ENCODE assay signal across 1 cellular context in the genomic region with DNA sequence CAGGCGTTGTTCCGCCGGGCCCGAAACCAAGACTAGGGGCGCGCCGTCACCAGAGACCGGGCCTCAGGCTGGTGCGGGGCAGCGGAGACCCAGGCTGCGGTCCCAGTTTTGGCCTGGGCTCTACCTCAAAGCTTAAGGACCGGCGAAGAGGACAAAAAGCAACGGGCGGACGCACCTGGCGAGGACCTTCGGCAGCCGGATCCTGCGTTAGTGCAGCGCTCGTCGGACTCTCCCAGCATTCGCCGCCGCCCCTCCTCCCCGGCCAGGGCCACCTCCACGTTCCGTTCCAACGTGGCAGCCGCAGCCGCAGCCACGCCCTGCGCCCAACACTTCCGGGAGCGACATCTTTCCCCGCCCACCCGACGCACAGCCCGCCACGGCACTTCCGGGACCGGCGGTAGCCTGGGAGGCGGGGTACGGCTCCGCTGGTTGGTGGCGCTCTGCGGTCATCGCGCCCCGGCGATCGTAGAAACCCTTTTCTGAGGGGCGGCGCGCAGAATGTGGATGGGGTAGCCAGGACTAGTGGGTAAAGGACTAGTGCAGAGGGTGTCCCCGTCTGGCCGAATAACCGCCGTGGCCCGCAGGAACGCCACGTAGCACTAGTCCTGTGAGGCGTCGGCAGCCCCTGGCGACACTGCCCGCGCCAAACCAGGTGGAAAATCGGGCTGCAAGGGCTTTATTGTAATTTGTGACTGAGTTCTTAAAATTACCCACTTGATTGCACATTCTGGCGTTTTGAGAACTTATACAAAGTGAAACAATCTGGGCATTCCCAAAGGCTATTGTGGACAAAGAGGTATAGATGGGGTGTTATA.
A peak's percentile ranks its signal among the peaks of the same experiment; 100 is the strongest.
TF ChIP-seq lines count a peak whose summit lies in the region.

A gene with protein sequence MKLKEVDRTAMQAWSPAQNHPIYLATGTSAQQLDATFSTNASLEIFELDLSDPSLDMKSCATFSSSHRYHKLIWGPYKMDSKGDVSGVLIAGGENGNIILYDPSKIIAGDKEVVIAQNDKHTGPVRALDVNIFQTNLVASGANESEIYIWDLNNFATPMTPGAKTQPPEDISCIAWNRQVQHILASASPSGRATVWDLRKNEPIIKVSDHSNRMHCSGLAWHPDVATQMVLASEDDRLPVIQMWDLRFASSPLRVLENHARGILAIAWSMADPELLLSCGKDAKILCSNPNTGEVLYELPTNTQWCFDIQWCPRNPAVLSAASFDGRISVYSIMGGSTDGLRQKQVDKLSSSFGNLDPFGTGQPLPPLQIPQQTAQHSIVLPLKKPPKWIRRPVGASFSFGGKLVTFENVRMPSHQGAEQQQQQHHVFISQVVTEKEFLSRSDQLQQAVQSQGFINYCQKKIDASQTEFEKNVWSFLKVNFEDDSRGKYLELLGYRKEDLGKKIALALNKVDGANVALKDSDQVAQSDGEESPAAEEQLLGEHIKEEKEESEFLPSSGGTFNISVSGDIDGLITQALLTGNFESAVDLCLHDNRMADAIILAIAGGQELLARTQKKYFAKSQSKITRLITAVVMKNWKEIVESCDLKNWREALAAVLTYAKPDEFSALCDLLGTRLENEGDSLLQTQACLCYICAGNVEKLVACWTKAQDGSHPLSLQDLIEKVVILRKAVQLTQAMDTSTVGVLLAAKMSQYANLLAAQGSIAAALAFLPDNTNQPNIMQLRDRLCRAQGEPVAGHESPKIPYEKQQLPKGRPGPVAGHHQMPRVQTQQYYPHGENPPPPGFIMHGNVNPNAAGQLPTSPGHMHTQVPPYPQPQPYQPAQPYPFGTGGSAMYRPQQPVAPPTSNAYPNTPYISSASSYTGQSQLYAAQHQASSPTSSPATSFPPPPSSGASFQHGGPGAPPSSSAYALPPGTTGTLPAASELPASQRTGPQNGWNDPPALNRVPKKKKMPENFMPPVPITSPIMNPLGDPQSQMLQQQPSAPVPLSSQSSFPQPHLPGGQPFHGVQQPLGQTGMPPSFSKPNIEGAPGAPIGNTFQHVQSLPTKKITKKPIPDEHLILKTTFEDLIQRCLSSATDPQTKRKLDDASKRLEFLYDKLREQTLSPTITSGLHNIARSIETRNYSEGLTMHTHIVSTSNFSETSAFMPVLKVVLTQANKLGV (minus strand): TSS at position 241 of the 815 bp plus-strand sequence. CDS start 9,217 bp downstream, outside the sequence.

TF ChIP-seq in HepG2, 621 proteins besides CTCF, POLR2A, EP300 and RAD21 (continued from another document and continues in another):
- TF ChIP-seq, protein P1, sequence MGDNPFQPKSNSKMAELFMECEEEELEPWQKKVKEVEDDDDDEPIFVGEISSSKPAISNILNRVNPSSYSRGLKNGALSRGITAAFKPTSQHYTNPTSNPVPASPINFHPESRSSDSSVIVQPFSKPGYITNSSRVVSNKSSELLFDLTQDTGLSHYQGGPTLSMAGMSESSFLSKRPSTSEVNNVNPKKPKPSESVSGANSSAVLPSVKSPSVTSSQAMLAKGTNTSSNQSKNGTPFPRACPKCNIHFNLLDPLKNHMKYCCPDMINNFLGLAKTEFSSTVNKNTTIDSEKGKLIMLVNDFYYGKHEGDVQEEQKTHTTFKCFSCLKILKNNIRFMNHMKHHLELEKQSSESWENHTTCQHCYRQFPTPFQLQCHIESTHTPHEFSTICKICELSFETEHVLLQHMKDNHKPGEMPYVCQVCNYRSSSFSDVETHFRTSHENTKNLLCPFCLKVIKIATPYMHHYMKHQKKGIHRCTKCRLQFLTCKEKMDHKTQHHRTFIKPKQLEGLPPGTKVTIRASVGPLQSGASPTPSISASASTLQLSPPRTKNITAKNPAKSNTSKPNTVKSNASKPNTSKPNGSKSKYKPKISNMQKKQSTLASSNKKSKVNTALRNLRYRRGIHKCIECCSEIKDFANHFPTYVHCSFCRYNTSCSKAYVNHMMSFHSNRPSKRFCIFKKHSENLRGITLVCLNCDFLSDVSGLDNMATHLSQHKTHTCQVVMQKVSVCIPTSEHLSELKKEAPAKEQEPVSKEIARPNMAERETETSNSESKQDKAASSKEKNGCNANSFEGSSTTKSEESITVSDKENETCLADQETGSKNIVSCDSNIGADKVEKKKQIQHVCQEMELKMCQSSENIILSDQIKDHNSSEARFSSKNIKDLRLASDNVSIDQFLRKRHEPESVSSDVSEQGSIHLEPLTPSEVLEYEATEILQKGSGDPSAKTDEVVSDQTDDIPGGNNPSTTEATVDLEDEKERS (CRISPR knock-in tag; IDR thresholded peaks at IDR 0.05) = peak; percentile 57; the same call in 1 of the 2 replicates
- no peak for TF ChIP-seq DPF2 (CRISPR knock-in tag; IDR thresholded peaks at IDR 0.05; ENCODE audit: borderline replicate concordance, low read depth)
- TF ChIP-seq KMT2A (CRISPR knock-in tag; IDR thresholded peaks at IDR 0.05) = peak; percentile 98
- TF ChIP-seq DNMT1 (CRISPR knock-in tag; IDR thresholded peaks at IDR 0.05) = peak; percentile 89
- no peak for TF ChIP-seq NONO (IDR thresholded peaks at IDR 0.05)
- peak; percentile 99 for TF ChIP-seq NONO (CRISPR knock-in tag; conservative IDR thresholded peaks at IDR 0.05)
- TF ChIP-seq DMAP1 (CRISPR knock-in tag; IDR thresholded peaks at IDR 0.05) = peak; percentile 100
- peak; percentile 99 for TF ChIP-seq SAP130 (CRISPR knock-in tag; IDR thresholded peaks at IDR 0.05; ENCODE audit: low read depth)
- peak; percentile 54 for TF ChIP-seq BCL6 (CRISPR knock-in tag; IDR thresholded peaks at IDR 0.05)
- no peak for TF ChIP-seq KDM6A (CRISPR knock-in tag; IDR thresholded peaks at IDR 0.05; ENCODE audit: low read depth)
- no peak for TF ChIP-seq ZNF180 (CRISPR knock-in tag; IDR thresholded peaks at IDR 0.05; ENCODE audit: borderline replicate concordance, low read depth)
- no peak for TF ChIP-seq ZEB1 (IDR thresholded peaks at IDR 0.05; ENCODE audit: insufficient replicate concordance, low read depth)
- TF ChIP-seq, protein P2, sequence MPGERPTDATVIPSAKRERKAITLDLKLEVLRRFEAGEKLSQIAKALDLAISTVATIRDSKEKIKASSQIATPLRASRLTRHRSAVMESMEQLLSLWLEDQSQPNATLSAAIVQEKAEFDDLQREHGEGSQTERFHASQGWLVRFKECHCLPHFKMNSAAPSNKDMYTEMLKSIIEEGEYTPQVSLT (CRISPR knock-in tag; IDR thresholded peaks at IDR 0.05; ENCODE audit: borderline replicate concordance, low read depth) = 0 out of 2 replicates have a peak, but pooled peaks have one; percentile 22
- no peak for TF ChIP-seq SMARCC2 (IDR thresholded peaks at IDR 0.05)
- peak; percentile 83 for TF ChIP-seq RBM39 (IDR thresholded peaks at IDR 0.05; ENCODE audit: low read depth, low read length, poor library complexity, severe bottlenecking)
- peak; percentile 84; the same call in 1 of the 2 replicates for TF ChIP-seq ZNF792 (CRISPR knock-in tag; IDR thresholded peaks at IDR 0.05)
- TF ChIP-seq, protein P3, sequence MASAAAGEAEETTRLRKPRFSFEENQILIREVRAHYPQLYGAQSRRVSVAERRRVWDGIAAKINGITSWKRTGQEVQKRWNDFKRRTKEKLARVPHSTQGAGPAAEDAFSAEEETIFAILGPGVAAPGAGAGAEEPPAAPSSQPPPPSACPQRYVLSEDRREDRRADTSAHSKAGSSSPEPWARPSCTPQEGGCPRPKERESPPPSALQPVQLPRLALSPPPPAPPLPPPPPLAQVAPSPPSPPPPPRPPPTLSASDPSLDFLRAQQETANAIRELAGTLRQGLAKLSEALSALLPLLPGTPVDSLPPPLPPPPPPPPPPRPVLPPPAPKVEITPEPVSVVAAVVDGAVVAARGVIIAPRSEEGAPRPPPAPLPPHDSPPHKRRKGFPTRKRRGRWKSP (CRISPR knock-in tag; IDR thresholded peaks at IDR 0.05) = peak; percentile 88
- TF ChIP-seq ZNF737 (CRISPR knock-in tag; IDR thresholded peaks at IDR 0.05; ENCODE audit: borderline replicate concordance) = 0 out of 2 replicates have a peak, but pooled peaks have one; percentile 89
- TF ChIP-seq ZNF143 (CRISPR knock-in tag; IDR thresholded peaks at IDR 0.05) = peak; percentile 80
- TF ChIP-seq HOXA7 (CRISPR knock-in tag; IDR thresholded peaks at IDR 0.05) = no peak
- peak; percentile 45; the same call in 1 of the 2 replicates for TF ChIP-seq ZNF615 (CRISPR knock-in tag; IDR thresholded peaks at IDR 0.05; ENCODE audit: borderline replicate concordance)
- 0 out of 2 replicates have a peak, but pooled peaks have one; percentile 24 for TF ChIP-seq NFE2L1 (CRISPR knock-in tag; IDR thresholded peaks at IDR 0.05; ENCODE audit: borderline replicate concordance)
- TF ChIP-seq NRL (CRISPR knock-in tag; IDR thresholded peaks at IDR 0.05; ENCODE audit: borderline replicate concordance) = peak; percentile 97
- TF ChIP-seq HMG20A (CRISPR knock-in tag; IDR thresholded peaks at IDR 0.05; ENCODE audit: borderline replicate concordance) = no peak
- no peak for TF ChIP-seq ZNF496 (CRISPR knock-in tag; IDR thresholded peaks at IDR 0.05; ENCODE audit: insufficient replicate concordance)
- TF ChIP-seq, protein P4, sequence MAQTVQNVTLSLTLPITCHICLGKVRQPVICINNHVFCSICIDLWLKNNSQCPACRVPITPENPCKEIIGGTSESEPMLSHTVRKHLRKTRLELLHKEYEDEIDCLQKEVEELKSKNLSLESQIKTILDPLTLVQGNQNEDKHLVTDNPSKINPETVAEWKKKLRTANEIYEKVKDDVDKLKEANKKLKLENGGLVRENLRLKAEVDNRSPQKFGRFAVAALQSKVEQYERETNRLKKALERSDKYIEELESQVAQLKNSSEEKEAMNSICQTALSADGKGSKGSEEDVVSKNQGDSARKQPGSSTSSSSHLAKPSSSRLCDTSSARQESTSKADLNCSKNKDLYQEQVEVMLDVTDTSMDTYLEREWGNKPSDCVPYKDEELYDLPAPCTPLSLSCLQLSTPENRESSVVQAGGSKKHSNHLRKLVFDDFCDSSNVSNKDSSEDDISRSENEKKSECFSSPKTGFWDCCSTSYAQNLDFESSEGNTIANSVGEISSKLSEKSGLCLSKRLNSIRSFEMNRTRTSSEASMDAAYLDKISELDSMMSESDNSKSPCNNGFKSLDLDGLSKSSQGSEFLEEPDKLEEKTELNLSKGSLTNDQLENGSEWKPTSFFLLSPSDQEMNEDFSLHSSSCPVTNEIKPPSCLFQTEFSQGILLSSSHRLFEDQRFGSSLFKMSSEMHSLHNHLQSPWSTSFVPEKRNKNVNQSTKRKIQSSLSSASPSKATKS (CRISPR knock-in tag; IDR thresholded peaks at IDR 0.05) = peak; percentile 86; the same call in 1 of the 2 replicates
- TF ChIP-seq HOXD1 (CRISPR knock-in tag; IDR thresholded peaks at IDR 0.05) = peak; percentile 40; the same call in 1 of the 2 replicates
- TF ChIP-seq ZBTB7A (CRISPR knock-in tag; IDR thresholded peaks at IDR 0.05) = peak; percentile 47; the same call in 1 of the 2 replicates
- TF ChIP-seq, protein P5, sequence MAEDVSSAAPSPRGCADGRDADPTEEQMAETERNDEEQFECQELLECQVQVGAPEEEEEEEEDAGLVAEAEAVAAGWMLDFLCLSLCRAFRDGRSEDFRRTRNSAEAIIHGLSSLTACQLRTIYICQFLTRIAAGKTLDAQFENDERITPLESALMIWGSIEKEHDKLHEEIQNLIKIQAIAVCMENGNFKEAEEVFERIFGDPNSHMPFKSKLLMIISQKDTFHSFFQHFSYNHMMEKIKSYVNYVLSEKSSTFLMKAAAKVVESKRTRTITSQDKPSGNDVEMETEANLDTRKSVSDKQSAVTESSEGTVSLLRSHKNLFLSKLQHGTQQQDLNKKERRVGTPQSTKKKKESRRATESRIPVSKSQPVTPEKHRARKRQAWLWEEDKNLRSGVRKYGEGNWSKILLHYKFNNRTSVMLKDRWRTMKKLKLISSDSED (CRISPR knock-in tag; IDR thresholded peaks at IDR 0.05) = no peak
- TF ChIP-seq, protein P6, sequence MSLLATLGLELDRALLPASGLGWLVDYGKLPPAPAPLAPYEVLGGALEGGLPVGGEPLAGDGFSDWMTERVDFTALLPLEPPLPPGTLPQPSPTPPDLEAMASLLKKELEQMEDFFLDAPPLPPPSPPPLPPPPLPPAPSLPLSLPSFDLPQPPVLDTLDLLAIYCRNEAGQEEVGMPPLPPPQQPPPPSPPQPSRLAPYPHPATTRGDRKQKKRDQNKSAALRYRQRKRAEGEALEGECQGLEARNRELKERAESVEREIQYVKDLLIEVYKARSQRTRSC (CRISPR knock-in tag; IDR thresholded peaks at IDR 0.05; ENCODE audit: low read depth) = no peak
- TF ChIP-seq CEBPB (IDR thresholded peaks at IDR 0.05; ENCODE audit: borderline replicate concordance, low read depth, low read length) = no peak
- TF ChIP-seq PAF1 (CRISPR knock-in tag; IDR thresholded peaks at IDR 0.05) = no peak
- TF ChIP-seq JUNB (CRISPR knock-in tag; IDR thresholded peaks at IDR 0.05; ENCODE audit: borderline replicate concordance) = no peak; the same call in 1 of the 2 replicates
- peak; percentile 97 for TF ChIP-seq ZFX (CRISPR knock-in tag; IDR thresholded peaks at IDR 0.05; ENCODE audit: low read depth)
- TF ChIP-seq, protein P7, sequence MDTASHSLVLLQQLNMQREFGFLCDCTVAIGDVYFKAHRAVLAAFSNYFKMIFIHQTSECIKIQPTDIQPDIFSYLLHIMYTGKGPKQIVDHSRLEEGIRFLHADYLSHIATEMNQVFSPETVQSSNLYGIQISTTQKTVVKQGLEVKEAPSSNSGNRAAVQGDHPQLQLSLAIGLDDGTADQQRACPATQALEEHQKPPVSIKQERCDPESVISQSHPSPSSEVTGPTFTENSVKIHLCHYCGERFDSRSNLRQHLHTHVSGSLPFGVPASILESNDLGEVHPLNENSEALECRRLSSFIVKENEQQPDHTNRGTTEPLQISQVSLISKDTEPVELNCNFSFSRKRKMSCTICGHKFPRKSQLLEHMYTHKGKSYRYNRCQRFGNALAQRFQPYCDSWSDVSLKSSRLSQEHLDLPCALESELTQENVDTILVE (CRISPR knock-in tag; IDR thresholded peaks at IDR 0.05) = peak; percentile 83; the same call in 1 of the 2 replicates
- TF ChIP-seq NFATC3 (CRISPR knock-in tag; IDR thresholded peaks at IDR 0.05) = peak; percentile 89; the same call in 1 of the 2 replicates
- no peak for TF ChIP-seq ZSCAN22 (CRISPR knock-in tag; IDR thresholded peaks at IDR 0.05)
